17 cellular contexts compared by ENCODE assay signal in genomic region chr1:22123071-22123390, GRCh38. TPM values are rescaled to one million over a fixed set of nuclear protein-coding genes. Genes with fewer than 3 reads are reported as not detected.
"Had no signal": no experiment of that assay in that cellular context is flagged by ENCODE, and none has a peak within 500 bp of the region (broad histone marks: within the 10 kb centered on the region; RNA-seq: fewer than 3 reads in every experiment).

No MANE protein-coding gene starts in this region.

- H3K27ac ChIP-seq: brain microvascular endothelial cell, ovary, thoracic aorta, vagina had no signal

- H3K27me3 ChIP-seq: brain microvascular endothelial cell, ovary, vagina had no signal

- H3K4me3 ChIP-seq: ovary, thoracic aorta, vagina had no signal

- H3K36me3 ChIP-seq: brain microvascular endothelial cell, ovary had no signal

- H3K36me3 Mint-ChIP-seq: activated naive CD4-positive, alpha-beta T cell treated with anti-CD3 and anti-CD28 coated beads, Interleukin-2, amount 50 U/mL, for 24 hours had no signal

- ATAC-seq: left lobe of liver; stimulated activated naive CD8-positive, alpha-beta T cell treated with anti-CD3 and anti-CD28 coated beads, Interleukin-15, amount 100 ng/mL, for 72 hours; T-helper 17 cell had no signal

- H3K27me3 Mint-ChIP-seq: activated B cell treated with CpG ODN at 0.5 μM for 24 hours; activated CD4-positive, alpha-beta T cell treated with anti-CD3 and anti-CD28 coated beads, Interleukin-2, amount 10 ng/mL, durations not matched to agents 7 days and 5 days; activated naive CD4-positive, alpha-beta T cell treated with anti-CD3 and anti-CD28 coated beads, Interleukin-2, amount 50 U/mL, for 24 hours; stimulated activated naive CD8-positive, alpha-beta T cell treated with anti-CD3 and anti-CD28 coated beads, Interleukin-15, amount 100 ng/mL, for 72 hours; T-helper 17 cell had no signal

- H3K4me3 Mint-ChIP-seq: activated B cell treated with CpG ODN at 0.5 μM for 24 hours; activated CD4-positive, alpha-beta T cell treated with anti-CD3 and anti-CD28 coated beads, Interleukin-2, amount 10 ng/mL, durations not matched to agents 7 days and 5 days; activated naive CD4-positive, alpha-beta T cell treated with anti-CD3 and anti-CD28 coated beads, Interleukin-2, amount 50 U/mL, for 24 hours; stimulated activated naive CD8-positive, alpha-beta T cell treated with anti-CD3 and anti-CD28 coated beads, Interleukin-15, amount 100 ng/mL, for 72 hours; T-helper 17 cell had no signal

- H3K9me3 ChIP-seq: ovary, thoracic aorta, vagina had no signal

- DNase-seq: activated B cell treated with CpG ODN at 0.5 μM for 24 hours; activated CD4-positive, alpha-beta T cell treated with anti-CD3 and anti-CD28 coated beads, Interleukin-2, amount 10 ng/mL, durations not matched to agents 7 days and 5 days; amniotic stem cell; brain microvascular endothelial cell; cerebellar nuclear complex; dermis blood vessel endothelial cell; hippocampal formation; stimulated activated CD4-positive, alpha-beta T cell treated with anti-CD3 and anti-CD28 coated beads, Interleukin-15, amount 100 ng/mL, for 24 hours; stimulated activated CD4-positive, alpha-beta T cell treated with anti-CD3 and anti-CD28 coated beads, Interleukin-4, amount 100 ng/mL, for 24 hours; stimulated activated naive CD8-positive, alpha-beta T cell treated with anti-CD3 and anti-CD28 coated beads, Interleukin-15, amount 100 ng/mL, for 72 hours; T-helper 17 cell had no signal

- H3K9me3 Mint-ChIP-seq: activated B cell treated with CpG ODN at 0.5 μM for 24 hours; activated CD4-positive, alpha-beta T cell treated with anti-CD3 and anti-CD28 coated beads, Interleukin-2, amount 10 ng/mL, durations not matched to agents 7 days and 5 days; activated naive CD4-positive, alpha-beta T cell treated with anti-CD3 and anti-CD28 coated beads, Interleukin-2, amount 50 U/mL, for 24 hours; stimulated activated naive CD8-positive, alpha-beta T cell treated with anti-CD3 and anti-CD28 coated beads, Interleukin-15, amount 100 ng/mL, for 72 hours had no signal

- H3K27ac Mint-ChIP-seq: activated B cell treated with CpG ODN at 0.5 μM for 24 hours; activated CD4-positive, alpha-beta T cell treated with anti-CD3 and anti-CD28 coated beads, Interleukin-2, amount 10 ng/mL, durations not matched to agents 7 days and 5 days; activated naive CD4-positive, alpha-beta T cell treated with anti-CD3 and anti-CD28 coated beads, Interleukin-2, amount 50 U/mL, for 24 hours; T-helper 17 cell had no signal

RNA-seq across cellular contexts. Expression of gene WNT4, which starts 19.9 kb away (rescaled TPM):
- total RNA-seq: activated CD4-positive, alpha-beta T cell treated with anti-CD3 and anti-CD28 coated beads, Interleukin-2, amount 10 ng/mL, durations not matched to agents 7 days and 5 days; epithelial cell of proximal tubule; T-helper 17 cell; thoracic aorta had no signal
